ENCODE assay signal across 26 cellular contexts in genomic region chr1:96820111-96820510, GRCh38.
"Had no signal": no experiment of that assay in that cellular context is flagged by ENCODE, and none has a peak within 500 bp of the region (broad histone marks: within the 10 kb centered on the region; RNA-seq: fewer than 3 reads in every experiment).

No MANE protein-coding gene starts in this region.

- H3K4me3 ChIP-seq: dorsolateral prefrontal cortex, heart right ventricle, lower lobe of right lung, ovary, psoas muscle, sigmoid colon, testis, tibial artery had no signal

- H3K36me3 ChIP-seq: lower lobe of right lung, ovary, sigmoid colon, tibial artery had no signal

- H3K27ac Mint-ChIP-seq: nephron progenitor cell; stimulated activated effector memory CD8-positive, alpha-beta T cell treated with anti-CD3 and anti-CD28 coated beads, Interleukin-12 subunit alpha, Interleukin-12 subunit beta, amount 100 ng/mL, for 72 hours; type B pancreatic cell had no signal

- H3K4me1 ChIP-seq: lower lobe of right lung, psoas muscle, testis had no signal

- DNase-seq: cortex of kidney; dorsolateral prefrontal cortex; effector CD4-positive, alpha-beta T cell; foreskin melanocyte; glutamatergic neuron; heart right ventricle; hippocampal formation; immature natural killer cell; left ventricle myocardium superior; lower lobe of right lung; naive thymus-derived CD8-positive, alpha-beta T cell; nephron progenitor cell; nucleus accumbens; ovary; posterior cingulate gyrus; psoas muscle; right cardiac atrium; sigmoid colon; stimulated activated CD4-positive, alpha-beta T cell treated with anti-CD3 and anti-CD28 coated beads, Interleukin-2, amount 100 ng/mL, for 24 hours; stimulated activated CD4-positive, alpha-beta T cell treated with anti-CD3 and anti-CD28 coated beads, Interleukin-4, amount 100 ng/mL, for 24 hours; stimulated activated naive CD8-positive, alpha-beta T cell treated with anti-CD3 and anti-CD28 coated beads, Interleukin-15, Interleukin-2, amounts not matched to agents 100 U/mL and 50 U/mL, for 24 hours; substantia nigra; testis; tibial artery had no signal

- H3K9me3 ChIP-seq: heart right ventricle, lower lobe of right lung, ovary, psoas muscle, sigmoid colon, testis, tibial artery had no signal

- H3K27ac ChIP-seq: heart right ventricle, lower lobe of right lung, ovary, psoas muscle, sigmoid colon, testis, tibial artery had no signal

- H3K27me3 Mint-ChIP-seq: naive thymus-derived CD8-positive, alpha-beta T cell; type B pancreatic cell had no signal

- H3K4me1 Mint-ChIP-seq: immature natural killer cell; stimulated activated effector memory CD8-positive, alpha-beta T cell treated with anti-CD3 and anti-CD28 coated beads, Interleukin-12 subunit alpha, Interleukin-12 subunit beta, amount 100 ng/mL, for 72 hours had no signal

- ATAC-seq: heart right ventricle; left ventricle myocardium superior; lower lobe of right lung; naive thymus-derived CD8-positive, alpha-beta T cell; psoas muscle; right cardiac atrium; stimulated activated effector memory CD8-positive, alpha-beta T cell treated with anti-CD3 and anti-CD28 coated beads, Interleukin-12 subunit alpha, Interleukin-12 subunit beta, amount 100 ng/mL, for 72 hours; stimulated activated naive CD8-positive, alpha-beta T cell treated with anti-CD3 and anti-CD28 coated beads, Interleukin-15, Interleukin-2, amounts not matched to agents 100 U/mL and 50 U/mL, for 24 hours had no signal

- H3K27me3 ChIP-seq: dorsolateral prefrontal cortex, heart right ventricle, ovary, sigmoid colon, testis, tibial artery had no signal

- H3K9me3 Mint-ChIP-seq: immature natural killer cell; naive thymus-derived CD8-positive, alpha-beta T cell; nephron progenitor cell; stimulated activated effector memory CD8-positive, alpha-beta T cell treated with anti-CD3 and anti-CD28 coated beads, Interleukin-12 subunit alpha, Interleukin-12 subunit beta, amount 100 ng/mL, for 72 hours; type B pancreatic cell had no signal

- H3K4me3 Mint-ChIP-seq: immature natural killer cell; naive thymus-derived CD8-positive, alpha-beta T cell; nephron progenitor cell; stimulated activated effector memory CD8-positive, alpha-beta T cell treated with anti-CD3 and anti-CD28 coated beads, Interleukin-12 subunit alpha, Interleukin-12 subunit beta, amount 100 ng/mL, for 72 hours; type B pancreatic cell had no signal
